ENCODE assay signal across 8 cellular contexts in the genomic region with DNA sequence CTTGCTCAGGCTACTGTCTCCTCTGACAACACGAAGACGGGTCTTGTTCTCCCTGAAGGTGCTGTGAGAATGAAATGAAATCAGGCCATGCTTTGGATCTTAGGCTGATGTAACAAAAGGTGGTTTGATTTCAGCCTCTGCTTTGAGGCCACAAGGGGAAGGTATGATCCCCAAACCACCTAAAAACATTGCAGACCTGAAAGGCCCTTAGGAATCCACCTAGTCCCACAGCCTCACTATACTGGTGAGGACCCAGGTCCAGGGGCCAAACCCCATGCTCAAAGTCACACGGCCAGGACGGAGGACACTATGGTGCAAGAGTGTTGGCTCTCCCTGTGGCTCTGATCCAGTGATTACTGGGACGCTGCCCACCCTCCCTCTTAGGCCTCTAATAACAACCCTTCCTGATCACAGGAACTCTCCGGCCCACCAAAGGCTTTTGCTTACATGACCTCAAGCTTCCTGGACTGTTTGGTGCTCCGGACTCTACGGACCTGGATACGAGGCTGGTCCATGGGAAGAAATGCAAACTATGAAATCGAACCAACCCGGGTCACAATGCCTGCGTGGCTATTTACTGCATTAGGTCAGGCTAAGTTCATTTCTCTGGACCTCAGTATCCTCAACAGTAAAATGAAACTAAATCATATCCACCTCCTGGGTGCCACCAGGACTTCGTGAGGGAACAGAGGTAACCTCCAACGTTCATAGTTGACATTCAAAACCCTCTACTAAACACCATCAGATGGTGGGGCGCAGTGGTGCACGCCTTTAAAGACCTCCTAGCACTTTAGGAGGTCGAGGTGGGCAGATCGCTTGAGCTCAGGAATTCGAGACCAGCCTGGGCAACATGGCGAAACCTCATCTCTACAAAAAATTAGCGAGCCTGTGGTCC. TPM values are rescaled to one million over a fixed set of nuclear protein-coding genes. Genes with fewer than 3 reads are reported as not detected.
DNase-seq lines count a peak whose midpoint lies in the region; ATAC-seq and TF ChIP-seq lines count a peak whose summit lies in the region.

No MANE protein-coding gene starts in this region.

- H3K4me1 Mint-ChIP-seq in naive thymus-derived CD4-positive, alpha-beta T cell = peaks cover 29 to 65% (median 57%) of the 10 kb centered on the region in 7 donors

- peaks cover 0 to 24% (median 0%) of the 10 kb centered on the region in 3 experiments for H3K36me3 ChIP-seq in naive thymus-derived CD4-positive, alpha-beta T cell (ENCODE audit: control insufficient read depth in 2 of 3, insufficient read depth in 3 of 3, low read length in 3 of 3)

- peak overlapping the region; percentile 64 to 94 (median 89) for H3K27ac Mint-ChIP-seq in naive thymus-derived CD4-positive, alpha-beta T cell

- peaks cover 4 to 37% (median 14%) of the 10 kb centered on the region in 5 donors for H3K36me3 Mint-ChIP-seq in naive thymus-derived CD4-positive, alpha-beta T cell

- H3K4me1 ChIP-seq in naive thymus-derived CD4-positive, alpha-beta T cell (ENCODE audit: control insufficient read depth in 2 of 2, insufficient read depth in 2 of 2, low read length in 2 of 2) = peaks cover 35 to 36% of the 10 kb centered on the region in 2 donors

- peaks cover 0 to 3% (median 0%) of the 10 kb centered on the region in 11 donors for H3K9me3 Mint-ChIP-seq in naive thymus-derived CD4-positive, alpha-beta T cell

- H3K27ac ChIP-seq in C4-2B = peak overlapping the region; percentile 77; the same call in 1 of the 2 replicates
- peak overlapping the region; percentile 90 for H3K27ac ChIP-seq in naive thymus-derived CD4-positive, alpha-beta T cell (ENCODE audit: low read depth, low read length)

- H3K4me3 ChIP-seq in NB4 (ENCODE audit: low read depth, low read length) = peak overlapping the region; percentile 91
- peak overlapping the region; percentile 93 for H3K4me3 ChIP-seq in naive thymus-derived CD4-positive, alpha-beta T cell (ENCODE audit: low read length)

- H3K27me3 Mint-ChIP-seq in naive thymus-derived CD4-positive, alpha-beta T cell = no peaks in the 10 kb centered on the region

- ATAC-seq in naive thymus-derived CD4-positive, alpha-beta T cell = no peak
- no peak for ATAC-seq in HG03521 (IDR thresholded peaks at IDR 0.05; ENCODE audit: unreplicated experiment)
- no peak for ATAC-seq in activated CD4-positive, CD25-positive, alpha-beta regulatory T cell treated with anti-CD3 and anti-CD28 coated beads, Interleukin-2, amount 50 U/mL, for 24 hours

- TF ChIP-seq POLR2A in NB4 (IDR thresholded peaks at IDR 0.05; ENCODE audit: extremely low read depth, insufficient read length) = no peak

- POLR2A ChIA-PET in naive thymus-derived CD4-positive, alpha-beta T cell (lab: Charles Lee) = interaction anchor here (0.6 to 1.0 kb wide), 2 partner anchors 77 to 392 kb away, joined by 3 to 5 read pairs; no protein-coding TSS in a partner anchor

- no peak for TF ChIP-seq CTCF in C4-2B (conservative IDR thresholded peaks at IDR 0.05)
- TF ChIP-seq CTCF in NB4 (IDR thresholded peaks at IDR 0.05; ENCODE audit: low read depth, low read length) = no peak

- CTCF ChIA-PET in naive thymus-derived CD4-positive, alpha-beta T cell (lab: Charles Lee) = interaction anchor here (0.7 kb wide), 1 partner anchor 319 kb away, joined by 3 read pairs; no protein-coding TSS in a partner anchor

- intact Hi-C loops in naive thymus-derived CD4-positive, alpha-beta T cell (cut with micrococcal nuclease) = loop anchor here (5.0 kb wide), 4 partner anchors 65 to 1490 kb away; a partner anchor contains a TSS

- no peaks in the 10 kb centered on the region for H3K27me3 ChIP-seq in naive thymus-derived CD4-positive, alpha-beta T cell (ENCODE audit: control insufficient read depth in 2 of 2, insufficient read depth in 2 of 2, low read length in 2 of 2)

- H3K9me3 ChIP-seq in naive thymus-derived CD4-positive, alpha-beta T cell (ENCODE audit: control insufficient read depth in 2 of 3, low read length in 3 of 3) = no peaks in the 10 kb centered on the region

- DNase-seq in NB4 (ENCODE audit: low read depth) (peak; percentile 19), dermis blood vessel endothelial cell (peak; percentile 51), UCSD-AML1 (lab: John Stamatoyannopoulos, UW; ENCODE audit: unreplicated experiment) (no peak)
- DNase-seq in naive thymus-derived CD4-positive, alpha-beta T cell = no peak
- DNase-seq in stimulated activated CD4-positive, alpha-beta T cell treated with anti-CD3 and anti-CD28 coated beads, Interleukin-15, amount 100 ng/mL, for 24 hours = no peak

- H3K4me3 Mint-ChIP-seq in naive thymus-derived CD4-positive, alpha-beta T cell = peak overlapping the region; percentile 80 to 96 (median 91)

RNA-seq across cellular contexts. Expression of a gene that starts 1.5 kb away (rescaled TPM):
- total RNA-seq in dermis blood vessel endothelial cell = 33.2 and 51.0 TPM in 2 replicates
- 100 to 1,000 TPM in 1 of 5 experiments, 10 to 100 TPM in 4; 45.9 to 133 (median 61.8) TPM for total RNA-seq in naive thymus-derived CD4-positive, alpha-beta T cell
- polyA plus RNA-seq in naive thymus-derived CD4-positive, alpha-beta T cell = 1 to 10 TPM; 4.8 to 8.1 TPM

RNA-seq across cellular contexts. Expression of a gene that starts 48.5 kb away (rescaled TPM):
- total RNA-seq in dermis blood vessel endothelial cell = 16.5 and 18.8 TPM in 2 replicates
- total RNA-seq in naive thymus-derived CD4-positive, alpha-beta T cell = 10 to 100 TPM; 13.1 to 22.7 (median 19.0) TPM
- 10 to 100 TPM; 13.0 to 18.6 TPM for polyA plus RNA-seq in naive thymus-derived CD4-positive, alpha-beta T cell

Comparison
In these comparisons a context has a peak if more than half of its experiments do, and no peak if none do; other contexts are left out.
1. DNase-seq: peak in NB4 (single experiment) and dermis blood vessel endothelial cell (single experiment); none in naive thymus-derived CD4-positive, alpha-beta T cell (0 of 9), stimulated activated CD4-positive, alpha-beta T cell treated with anti-CD3 and anti-CD28 coated beads, Interleukin-15, amount 100 ng/mL, for 24 hours (single experiment) and UCSD-AML1 (single experiment).